19 cellular contexts compared by ENCODE assay signal in genomic region chr10:103979530-103979929, GRCh38.
"Had no signal": no experiment of that assay in that cellular context is flagged by ENCODE, and none has a peak within 500 bp of the region (broad histone marks: within the 10 kb centered on the region; RNA-seq: fewer than 3 reads in every experiment).

No MANE protein-coding gene starts in this region.

- H3K27ac Mint-ChIP-seq: dendritic cell treated with granulocyte-macrophage colony-stimulating factor and Interleukin-4, amounts not matched to agents 40 ng/mL and 50 ng/mL, for 4 days; naive B cell; stimulated activated naive B cell treated with anti-CD40 and anti-IgM and Interleukin-4, amounts not matched to agents 10 μg/mL and 1 μg/mL and 100 μg/mL, for 72 hours; stimulated activated naive CD8-positive, alpha-beta T cell treated with anti-CD3 and anti-CD28 coated beads, Interleukin-15, amount 100 ng/mL, for 72 hours had no signal

- H3K36me3 ChIP-seq: neutrophil, spleen, tibial nerve had no signal

- H3K9me3 Mint-ChIP-seq: dendritic cell treated with granulocyte-macrophage colony-stimulating factor and Interleukin-4, amounts not matched to agents 40 ng/mL and 50 ng/mL, for 4 days; naive B cell; stimulated activated naive CD8-positive, alpha-beta T cell treated with anti-CD3 and anti-CD28 coated beads, Interleukin-15, amount 100 ng/mL, for 72 hours had no signal

- H3K4me3 Mint-ChIP-seq: dendritic cell treated with granulocyte-macrophage colony-stimulating factor and Interleukin-4, amounts not matched to agents 40 ng/mL and 50 ng/mL, for 4 days; naive B cell; stimulated activated naive B cell treated with anti-CD40 and anti-IgM and Interleukin-4, amounts not matched to agents 10 μg/mL and 1 μg/mL and 100 μg/mL, for 72 hours; stimulated activated naive CD8-positive, alpha-beta T cell treated with anti-CD3 and anti-CD28 coated beads, Interleukin-15, amount 100 ng/mL, for 72 hours had no signal

- H3K27me3 Mint-ChIP-seq: dendritic cell treated with granulocyte-macrophage colony-stimulating factor and Interleukin-4, amounts not matched to agents 40 ng/mL and 50 ng/mL, for 4 days; naive B cell; stimulated activated naive B cell treated with anti-CD40 and anti-IgM and Interleukin-4, amounts not matched to agents 10 μg/mL and 1 μg/mL and 100 μg/mL, for 72 hours; stimulated activated naive CD8-positive, alpha-beta T cell treated with anti-CD3 and anti-CD28 coated beads, Interleukin-15, amount 100 ng/mL, for 72 hours had no signal

- H3K4me3 ChIP-seq: lung, psoas muscle, spleen, testis, tibial nerve had no signal

- H3K27me3 ChIP-seq: foreskin keratinocyte, neutrophil, spleen, testis, tibial nerve had no signal

- DNase-seq: foreskin keratinocyte; left colon; left ventricle myocardium superior; mesenchymal stem cell; naive B cell; psoas muscle; retina; spleen; stimulated activated CD4-positive, alpha-beta T cell treated with anti-CD3 and anti-CD28 coated beads, Interleukin-15, amount 100 ng/mL, for 24 hours; stimulated activated CD4-positive, alpha-beta T cell treated with anti-CD3 and anti-CD28 coated beads, Interleukin-2, amount 100 ng/mL, for 24 hours; stimulated activated CD4-positive, alpha-beta T cell treated with anti-CD3 and anti-CD28 coated beads, Interleukin-4, amount 100 ng/mL, for 4 hours; stimulated activated naive B cell treated with anti-CD40 and anti-IgM and Interleukin-4, amounts not matched to agents 10 μg/mL and 1 μg/mL and 100 μg/mL, for 72 hours; stimulated activated naive CD8-positive, alpha-beta T cell treated with anti-CD3 and anti-CD28 coated beads, Interleukin-15, amount 100 ng/mL, for 72 hours; testis had no signal

- H3K9me3 ChIP-seq: neutrophil, psoas muscle, spleen, testis, tibial nerve had no signal

- H3K4me1 ChIP-seq: testis had no signal

- H3K27ac ChIP-seq: foreskin keratinocyte, psoas muscle, spleen, testis, tibial nerve had no signal

- ATAC-seq: foreskin keratinocyte; left colon; left ventricle myocardium superior; psoas muscle; sciatic nerve; stimulated activated naive B cell treated with anti-CD40 and anti-IgM and Interleukin-4, amounts not matched to agents 10 μg/mL and 1 μg/mL and 100 μg/mL, for 72 hours; stimulated activated naive CD8-positive, alpha-beta T cell treated with anti-CD3 and anti-CD28 coated beads, Interleukin-15, amount 100 ng/mL, for 72 hours had no signal
